19 cellular contexts compared by ENCODE assay signal in the genomic region with DNA sequence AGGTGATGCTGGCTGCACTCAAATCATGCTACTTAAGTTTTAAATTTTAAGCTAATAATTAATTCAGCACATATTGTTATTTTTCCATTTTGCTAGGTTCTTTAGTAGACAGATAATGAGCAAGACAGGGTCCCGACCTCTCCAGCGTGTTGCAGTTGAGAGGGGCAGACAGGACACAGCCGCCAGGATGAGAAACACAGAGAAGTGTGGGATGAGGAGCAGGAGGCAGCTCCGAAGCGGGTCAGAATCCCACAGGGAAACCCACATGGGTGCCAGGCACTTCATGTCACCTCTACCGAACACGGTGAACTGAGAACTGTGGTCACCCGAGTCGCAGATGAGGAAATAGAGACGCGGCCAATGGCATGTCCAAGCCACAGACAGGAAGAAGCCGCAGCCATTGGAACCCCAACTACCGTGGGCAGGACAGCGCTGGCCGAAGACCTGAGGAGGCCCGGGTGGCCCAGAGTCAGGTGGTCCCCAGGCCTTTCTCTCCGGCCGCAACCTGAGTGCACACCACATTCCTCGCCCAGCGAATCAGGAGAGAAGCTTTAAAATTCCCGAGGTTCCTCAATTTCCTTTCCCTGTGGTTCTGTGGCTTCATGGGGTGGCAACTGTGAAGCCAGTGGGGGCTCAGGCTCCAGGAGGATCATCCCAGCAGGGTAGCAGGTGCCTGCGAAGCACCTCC.
DNase-seq lines count a peak whose midpoint lies in the region; ATAC-seq and TF ChIP-seq lines count a peak whose summit lies in the region.
"Had no signal": no experiment of that assay in that cellular context is flagged by ENCODE, and none has a peak within 500 bp of the region (broad histone marks: within the 10 kb centered on the region; RNA-seq: fewer than 3 reads in every experiment).

No MANE protein-coding gene starts in this region.

- no peak overlapping the region for H3K14ac ChIP-seq in mesenchymal stem cell (ENCODE audit: low read length in 2 of 2)

- H3K9me3 Mint-ChIP-seq in endodermal cell (no peaks in the 10 kb centered on the region), neural crest cell (no peaks in the 10 kb centered on the region)
- H3K9me3 Mint-ChIP-seq: IgD-negative memory B cell had no signal

- no peaks in the 10 kb centered on the region for H3K27me3 ChIP-seq in heart left ventricle
- H3K27me3 ChIP-seq in endodermal cell (ENCODE audit: control insufficient read depth, insufficient read depth, low read length, poor library complexity, severe bottlenecking) = no peaks in the 10 kb centered on the region
- H3K27me3 ChIP-seq in tibial artery = peaks cover 0 to 13% of the 10 kb centered on the region in 2 donors
- no peaks in the 10 kb centered on the region for H3K27me3 ChIP-seq in MG63
- no peaks in the 10 kb centered on the region for H3K27me3 ChIP-seq in mesenchymal stem cell (ENCODE audit: control insufficient read depth in 1 of 2, insufficient read depth in 1 of 2, low read length in 2 of 2)

- H3K4ac ChIP-seq in mesenchymal stem cell (ENCODE audit: low read depth in 1 of 2, low read length in 2 of 2) = no peak overlapping the region

- no peak overlapping the region for H3K9ac ChIP-seq in endodermal cell (ENCODE audit: extremely low read depth, low read length, poor library complexity, severe bottlenecking)
- H3K9ac ChIP-seq in mesenchymal stem cell (ENCODE audit: low read length) = no peak overlapping the region
- H3K9ac ChIP-seq: GM23248 had no signal

- H3K27ac ChIP-seq in heart left ventricle (no peak overlapping the region), endodermal cell (ENCODE audit: low read depth, low read length) (no peak overlapping the region), tibial artery (no peak overlapping the region), mesenchymal stem cell (ENCODE audit: low read length, poor library complexity, severe bottlenecking) (no peak overlapping the region)
- H3K27ac ChIP-seq: C4-2B, GM23248, HL-60 had no signal

- H4K91ac ChIP-seq in mesenchymal stem cell (ENCODE audit: low read length) = no peak overlapping the region

- 92 to 97% (median 95%) methylated on average over 17 to 22 of the region's 22 CpGs for WGBS in heart left ventricle, 4 donors
- WGBS in endodermal cell (ENCODE audit: insufficient coverage in 1 of 2, insufficient read length in 1 of 2), 2 experiments = 85 to 87% methylated on average over 17 to 22 of the region's 22 CpGs
- WGBS in mesenchymal stem cell = 92% methylated on average over 22 of the region's 22 CpGs

- CTCF ChIA-PET in GM10248 (lab: Yijun Ruan, JAX) = no interaction called here

- no peak overlapping the region for H2AK5ac ChIP-seq in mesenchymal stem cell (ENCODE audit: low read length, severe bottlenecking)

- peaks cover 0 to 28% (median 4%) of the 10 kb centered on the region in 9 donors for H3K36me3 ChIP-seq in heart left ventricle
- H3K36me3 ChIP-seq in endodermal cell (ENCODE audit: control insufficient read depth, insufficient read depth, low read length) = no peaks in the 10 kb centered on the region
- H3K36me3 ChIP-seq in tibial artery = peaks cover 0 to 8% (median 5%) of the 10 kb centered on the region in 3 donors
- no peaks in the 10 kb centered on the region for H3K36me3 ChIP-seq in MG63
- peaks cover 0 to 7% of the 10 kb centered on the region in 2 experiments for H3K36me3 ChIP-seq in mesenchymal stem cell (ENCODE audit: control insufficient read depth in 1 of 2, insufficient read depth in 2 of 2, low read depth in 1 of 2, low read length in 2 of 2)

- no peak overlapping the region for H4K8ac ChIP-seq in mesenchymal stem cell (ENCODE audit: low read length)

- no peak overlapping the region for H2BK120ac ChIP-seq in mesenchymal stem cell (ENCODE audit: low read depth, low read length)

- peak; percentile 30 for DNase-seq in Right ventricle myocardium superior
- DNase-seq in heart left ventricle = no peak
- DNase-seq in endodermal cell = peak; percentile 32
- no peak for DNase-seq in neural crest cell (ENCODE audit: low read depth, low spot score)
- DNase-seq in tibial artery = peak; percentile 8 to 38
- no peak for DNase-seq in MG63
- no peak for DNase-seq in GM10248 (ENCODE audit: extremely low spot score)
- DNase-seq in mesenchymal stem cell = no peak
- DNase-seq: GF-D8; GM23248; HCEC 1CT; Kasumi-1; NCI-H1417; NCI-H1930; NCI-H446 treated with DMSO at 0.1 percent for 48 hours; NK-92 treated with Interleukin-12 subunit alpha and Interleukin-12 subunit beta, amount 100 ng/mL, for 24 hours had no signal

- H2AFZ ChIP-seq in mesenchymal stem cell (ENCODE audit: low read depth, low read length) = no peak overlapping the region
- H2AFZ ChIP-seq: GM23248 had no signal

- intact Hi-C loops in Right ventricle myocardium superior (cut with DNase I) (no loop called here), heart left ventricle (cut with DNase I) (no loop called here), tibial artery (cut with DNase I; ENCODE audit: low total_unique reads) (no loop called here)

- H3K27ac Mint-ChIP-seq in endodermal cell (no peak overlapping the region), neural crest cell (ENCODE audit: unreplicated experiment) (peak overlapping the region; percentile 78)
- H3K27ac Mint-ChIP-seq: IgD-negative memory B cell had no signal

- H3K4me2 ChIP-seq in mesenchymal stem cell (ENCODE audit: low read length, poor library complexity, severe bottlenecking) = no peak overlapping the region

- no peak overlapping the region for H2BK15ac ChIP-seq in mesenchymal stem cell (ENCODE audit: low read depth, poor library complexity, severe bottlenecking)

- H2BK12ac ChIP-seq in mesenchymal stem cell (ENCODE audit: low read length in 2 of 2) = no peak overlapping the region

- H2BK5ac ChIP-seq in mesenchymal stem cell (ENCODE audit: low read depth, low read length, poor library complexity, severe bottlenecking) = no peak overlapping the region

- POLR2A ChIA-PET in GM10248 (lab: Yijun Ruan, JAX) = no interaction called here

- no peak overlapping the region for H3K18ac ChIP-seq in mesenchymal stem cell (ENCODE audit: low read depth in 1 of 2, low read length in 2 of 2)

- H3K27me3 Mint-ChIP-seq in endodermal cell (ENCODE audit: insufficient read depth) (no peaks in the 10 kb centered on the region), neural crest cell (ENCODE audit: low read depth) (no peaks in the 10 kb centered on the region)
- H3K27me3 Mint-ChIP-seq: IgD-negative memory B cell had no signal

- no peak for TF ChIP-seq POLR2A in heart left ventricle (IDR thresholded peaks at IDR 0.05)

- H3K9me3 ChIP-seq in heart left ventricle (no peaks in the 10 kb centered on the region), endodermal cell (ENCODE audit: control insufficient read depth, low read length) (peaks cover 70% of the 10 kb centered on the region), tibial artery (no peaks in the 10 kb centered on the region), MG63 (no peaks in the 10 kb centered on the region), mesenchymal stem cell (ENCODE audit: control insufficient read depth, low read length) (no peaks in the 10 kb centered on the region)

- no peak for TF ChIP-seq CTCF in heart left ventricle (IDR thresholded peaks at IDR 0.05)
- TF ChIP-seq CTCF in endodermal cell (conservative IDR thresholded peaks at IDR 0.05) = no peak
- no peak for TF ChIP-seq CTCF in neural crest cell (conservative IDR thresholded peaks at IDR 0.05)
- TF ChIP-seq CTCF in tibial artery (IDR thresholded peaks at IDR 0.05) = no peak
- TF ChIP-seq CTCF in GM10248 (IDR thresholded peaks at IDR 0.05; ENCODE audit: control extremely low read depth, extremely low read depth, low read depth, missing control alignments) = no peak

- H3K4me1 Mint-ChIP-seq in endodermal cell = no peaks in the 10 kb centered on the region
- peaks cover 3% of the 10 kb centered on the region for H3K4me1 Mint-ChIP-seq in neural crest cell
- H3K4me1 Mint-ChIP-seq: IgD-negative memory B cell had no signal

- H3K4me1 ChIP-seq in heart left ventricle = no peaks in the 10 kb centered on the region
- no peaks in the 10 kb centered on the region for H3K4me1 ChIP-seq in endodermal cell (ENCODE audit: control insufficient read depth, insufficient read depth, low read length)
- H3K4me1 ChIP-seq in tibial artery = no peaks in the 10 kb centered on the region
- H3K4me1 ChIP-seq in mesenchymal stem cell (ENCODE audit: control insufficient read depth, insufficient read depth, low read depth, low read length) = peaks cover 4% of the 10 kb centered on the region

- ATAC-seq in Right ventricle myocardium superior (ENCODE audit: poor library complexity) (no peak), heart left ventricle (no peak)

- H3K79me1 ChIP-seq in mesenchymal stem cell (replicated peaks; ENCODE audit: low read length, poor library complexity, severe bottlenecking) = no peaks in the 10 kb centered on the region

- H3K36me3 Mint-ChIP-seq in endodermal cell (ENCODE audit: low read depth) (no peaks in the 10 kb centered on the region), neural crest cell (ENCODE audit: low read depth) (peaks cover 23% of the 10 kb centered on the region)

- H3K23ac ChIP-seq in mesenchymal stem cell (ENCODE audit: low read length in 2 of 2) = no peak overlapping the region

- H3K4me3 ChIP-seq in heart left ventricle = no peak overlapping the region
- no peak overlapping the region for H3K4me3 ChIP-seq in endodermal cell (ENCODE audit: low read length)
- no peak overlapping the region for H3K4me3 ChIP-seq in tibial artery
- no peak overlapping the region for H3K4me3 ChIP-seq in MG63
- H3K4me3 ChIP-seq in mesenchymal stem cell (ENCODE audit: insufficient read depth in 1 of 2, low read depth in 1 of 2, low read length in 2 of 2) = no peak overlapping the region
- H3K4me3 ChIP-seq: GM23248 had no signal

- H3K4me3 Mint-ChIP-seq in endodermal cell (no peak overlapping the region), neural crest cell (no peak overlapping the region)
- H3K4me3 Mint-ChIP-seq: IgD-negative memory B cell had no signal

Comparison
In these comparisons a context has a peak if more than half of its experiments do, and no peak if none do; other contexts are left out.
1. DNase-seq: peak in Right ventricle myocardium superior (single experiment), endodermal cell (single experiment) and tibial artery (2 of 2); none in heart left ventricle (0 of 5), neural crest cell (single experiment), MG63 (single experiment), GM10248 (single experiment) and mesenchymal stem cell (single experiment).